In the genomic region with DNA sequence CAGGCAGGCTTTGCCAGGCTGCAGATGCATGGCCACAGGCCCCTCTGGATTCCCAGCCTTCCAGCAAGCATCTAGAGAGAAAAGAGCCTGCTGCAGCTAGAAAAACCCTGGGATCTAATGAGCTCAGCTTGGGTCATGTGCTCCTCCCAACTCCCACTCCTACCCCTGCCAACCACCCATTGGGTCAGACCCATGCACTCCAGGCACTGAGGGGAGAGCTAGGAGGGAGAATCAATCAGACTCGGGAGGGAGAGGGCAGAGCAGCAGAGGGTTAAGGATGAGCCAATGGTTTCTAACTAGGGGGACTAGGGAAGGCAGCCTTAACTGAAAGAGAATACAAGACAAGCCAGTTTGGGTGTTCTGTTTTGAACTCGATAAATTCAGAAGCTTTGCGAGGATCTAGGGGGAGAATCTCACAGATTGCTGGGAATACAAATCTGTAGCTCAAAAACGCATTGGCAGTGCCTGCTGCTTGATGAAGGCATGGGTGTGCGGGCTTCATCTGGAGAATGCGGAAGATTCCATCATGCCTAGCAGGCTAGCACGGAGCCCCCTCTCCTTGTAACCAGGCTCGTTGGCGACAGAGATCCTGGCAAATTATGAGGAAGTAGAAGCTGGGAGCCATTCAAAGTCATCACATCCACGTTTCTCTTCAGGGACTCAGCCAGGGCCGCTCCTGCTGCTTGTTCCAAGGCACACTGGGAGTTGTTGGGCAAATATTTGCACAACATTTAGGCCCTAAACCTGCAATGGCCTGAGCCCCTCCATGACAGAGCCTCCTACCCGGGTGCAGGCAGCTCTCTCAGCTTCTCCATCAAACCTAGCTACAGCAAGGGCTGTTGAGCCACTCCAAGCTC, we compare ENCODE assay signal across 8 cellular contexts. TPM values are rescaled to one million over a fixed set of nuclear protein-coding genes. Genes with fewer than 3 reads are reported as not detected.
DNase-seq lines count a peak whose midpoint lies in the region; FAIRE-seq and TF ChIP-seq lines count a peak whose summit lies in the region.

No MANE protein-coding gene starts in this region.

- H3K9ac ChIP-seq in kidney (ENCODE audit: low read length in 2 of 2) (no peak overlapping the region), stomach smooth muscle (ENCODE audit: low read length in 2 of 2) (peak overlapping the region in 1 of 2 donors; percentile 9)

- H3K9me3 Mint-ChIP-seq in T-helper 2 cell treated with Interferon-gamma antibody and Interleukin-4, amounts not matched to agents 5 μg/mL and 100 μg/mL, for 36 hours = no peaks in the 10 kb centered on the region
- no peaks in the 10 kb centered on the region for H3K9me3 Mint-ChIP-seq in activated CD4-positive, alpha-beta memory T cell treated with anti-CD3 and anti-CD28 coated beads for 36 hours

- peak overlapping the region; percentile 35 for H3K4me3 Mint-ChIP-seq in T-helper 2 cell treated with Interferon-gamma antibody and Interleukin-4, amounts not matched to agents 5 μg/mL and 100 μg/mL, for 36 hours
- H3K4me3 Mint-ChIP-seq in activated CD4-positive, alpha-beta memory T cell treated with anti-CD3 and anti-CD28 coated beads for 36 hours = peak overlapping the region; percentile 96

- no peak for DNase-seq in T-helper 2 cell treated with Interferon-gamma antibody and Interleukin-4, amounts not matched to agents 5 μg/mL and 100 μg/mL, for 36 hours (ENCODE audit: low spot score)
- DNase-seq in T-helper 2 cell (no peak), kidney (no peak), NCI-H774 (lab: John Stamatoyannopoulos, UW) (no peak), cortex of kidney (lab: John Stamatoyannopoulos, UW) (no peak)
- no peak for DNase-seq in activated CD4-positive, alpha-beta memory T cell treated with anti-CD3 and anti-CD28 coated beads for 36 hours
- no peak for DNase-seq in stimulated activated CD4-positive, alpha-beta T cell treated with anti-CD3 and anti-CD28 coated beads, Interleukin-1b, Interleukin-23, amount 100 ng/mL, for 48 hours

- H3K36me3 Mint-ChIP-seq in T-helper 2 cell treated with Interferon-gamma antibody and Interleukin-4, amounts not matched to agents 5 μg/mL and 100 μg/mL, for 36 hours (ENCODE audit: low read depth) = no peaks in the 10 kb centered on the region
- H3K36me3 Mint-ChIP-seq in activated CD4-positive, alpha-beta memory T cell treated with anti-CD3 and anti-CD28 coated beads for 36 hours = peaks cover 10% of the 10 kb centered on the region

- no peaks in the 10 kb centered on the region for H3K27me3 Mint-ChIP-seq in T-helper 2 cell treated with Interferon-gamma antibody and Interleukin-4, amounts not matched to agents 5 μg/mL and 100 μg/mL, for 36 hours (ENCODE audit: low read depth)
- H3K27me3 Mint-ChIP-seq in activated CD4-positive, alpha-beta memory T cell treated with anti-CD3 and anti-CD28 coated beads for 36 hours = no peaks in the 10 kb centered on the region

- no peaks in the 10 kb centered on the region for H3K27me3 ChIP-seq in stomach smooth muscle (ENCODE audit: control insufficient read depth in 1 of 2, insufficient read depth in 2 of 2, low read length in 2 of 2)

- POLR2A ChIA-PET in activated CD4-positive, alpha-beta memory T cell treated with anti-CD3 and anti-CD28 coated beads for 36 hours (lab: Charles Lee) = interaction anchor here (1.0 to 6.0 kb wide), 5 partner anchors 20 to 152 kb away, joined by 3 to 137 read pairs (median 82); no protein-coding TSS in a partner anchor

- no peaks in the 10 kb centered on the region for H3K9me3 ChIP-seq in kidney (ENCODE audit: control insufficient read depth in 1 of 2, low read length in 2 of 2)
- H3K9me3 ChIP-seq in stomach smooth muscle (ENCODE audit: control insufficient read depth in 2 of 2, low read length in 2 of 2) = no peaks in the 10 kb centered on the region

- peak overlapping the region; percentile 65 for H3K27ac Mint-ChIP-seq in T-helper 2 cell treated with Interferon-gamma antibody and Interleukin-4, amounts not matched to agents 5 μg/mL and 100 μg/mL, for 36 hours
- peak overlapping the region; percentile 99 for H3K27ac Mint-ChIP-seq in activated CD4-positive, alpha-beta memory T cell treated with anti-CD3 and anti-CD28 coated beads for 36 hours

- H3K4me3 ChIP-seq in kidney (ENCODE audit: low read length in 2 of 2) (no peak overlapping the region), stomach smooth muscle (ENCODE audit: low read length in 2 of 2) (no peak overlapping the region)

- CTCF ChIA-PET in activated CD4-positive, alpha-beta memory T cell treated with anti-CD3 and anti-CD28 coated beads for 36 hours (lab: Charles Lee) = interaction anchor here (1.2 to 5.0 kb wide), 7 partner anchors 14 to 208 kb away, joined by 3 to 64 read pairs (median 11); partner anchors contain the start of gene NEMF

- TF ChIP-seq CTCF in kidney (IDR thresholded peaks at IDR 0.05; ENCODE audit: borderline replicate concordance, extremely low read depth, insufficient read depth) = no peak

- intact Hi-C loops in activated CD4-positive, alpha-beta memory T cell treated with anti-CD3 and anti-CD28 coated beads for 36 hours (cut with micrococcal nuclease) = loop anchor here (5.0 kb wide), 1 partner anchor 438 kb away; the partner anchor contains the start of genes MGAT2 and RPL36AL
- intact Hi-C loops in kidney (cut with DNase I) = no loop called here

- H3K36me3 ChIP-seq in kidney (ENCODE audit: control insufficient read depth in 1 of 2, insufficient read depth in 2 of 2, low read length in 2 of 2) (no peaks in the 10 kb centered on the region), stomach smooth muscle (ENCODE audit: control insufficient read depth in 2 of 2, insufficient read depth in 2 of 2, low read length in 2 of 2) (no peaks in the 10 kb centered on the region)

- H3K4me1 ChIP-seq in kidney (ENCODE audit: control insufficient read depth in 1 of 2, insufficient read depth in 1 of 2, low read depth in 1 of 2, low read length in 2 of 2) (peaks cover 20 to 26% of the 10 kb centered on the region in 2 donors), stomach smooth muscle (ENCODE audit: control insufficient read depth, insufficient read depth, low read length) (peaks cover 16% of the 10 kb centered on the region)

- no peak for FAIRE-seq in kidney (lab: Jason Lieb, UNC)

- peak overlapping the region; percentile 76 to 84 for H3K27ac ChIP-seq in kidney (ENCODE audit: low read depth in 2 of 2, low read length in 2 of 2)
- peak overlapping the region; percentile 46 for H3K27ac ChIP-seq in stomach smooth muscle (ENCODE audit: low read length)

- peaks cover 72% of the 10 kb centered on the region for H3K4me1 Mint-ChIP-seq in T-helper 2 cell treated with Interferon-gamma antibody and Interleukin-4, amounts not matched to agents 5 μg/mL and 100 μg/mL, for 36 hours (ENCODE audit: low read depth)
- H3K4me1 Mint-ChIP-seq in activated CD4-positive, alpha-beta memory T cell treated with anti-CD3 and anti-CD28 coated beads for 36 hours (ENCODE audit: low read depth) = peaks cover 63% of the 10 kb centered on the region

RNA-seq across cellular contexts. Expression of gene VCPKMT, which starts 56.4 kb away (rescaled TPM):
- 10 to 100 TPM in 1 of 2 experiments, 1 to 10 TPM in 1; 7.7 to 10.1 TPM for total RNA-seq in activated CD4-positive, alpha-beta memory T cell treated with anti-CD3 and anti-CD28 coated beads for 36 hours
- total RNA-seq in kidney = 8.3 TPM
- 8.0 TPM for polyA plus RNA-seq in kidney (ENCODE audit: insufficient read depth, low read depth, low replicate concordance)
